In genomic region chr20:50404419-50405234, GRCh38 we compare ENCODE assay signal across 18 cellular contexts.
DNase-seq lines count a peak whose midpoint lies in the region; ATAC-seq and TF ChIP-seq lines count a peak whose summit lies in the region.
"Had no signal": no experiment of that assay in that cellular context is flagged by ENCODE, and none has a peak within 500 bp of the region (broad histone marks: within the 10 kb centered on the region; RNA-seq: fewer than 3 reads in every experiment).

No MANE protein-coding gene starts in this region.

- CTCF ChIA-PET in Calu3 (lab: Charles Lee), result no interaction called here

- H3K4me1 Mint-ChIP-seq in Calu3 (ENCODE audit: low read depth, unreplicated experiment), result peaks cover 24% of the 10 kb centered on the region

- WGBS in liver, result 71% methylated on average over 9 of the region's 9 CpGs

- ATAC-seq in left cardiac atrium (no peak), GM18873 (IDR thresholded peaks at IDR 0.05; ENCODE audit: low FRiP score, unreplicated experiment) (no peak), GM21786 (IDR thresholded peaks at IDR 0.05; ENCODE audit: unreplicated experiment) (no peak)
- ATAC-seq: Panc1 had no signal

- BruUV-seq in Calu3 (replicated peaks; lab: Mats Ljungman, UMichigan), result no TSS peak

- H3K36me3 ChIP-seq in right atrium auricular region, result no peaks in the 10 kb centered on the region
- H3K36me3 ChIP-seq in liver (ENCODE audit: control insufficient read depth in 4 of 4, insufficient read depth in 3 of 4, low read depth in 1 of 4, low read length in 3 of 4), result no peaks in the 10 kb centered on the region
- no peaks in the 10 kb centered on the region for H3K36me3 ChIP-seq in skeletal muscle tissue (ENCODE audit: control insufficient read depth in 3 of 3, insufficient read depth in 3 of 3, low read length in 3 of 3)
- H3K36me3 ChIP-seq: BLaER1 treated with 17β-estradiol and CSF1 and Interleukin-3, amounts not matched to agents 10 nM and 100 nM had no signal

- no peak overlapping the region for H3K4me3 Mint-ChIP-seq in Calu3 (ENCODE audit: low read depth, unreplicated experiment)

- no peaks in the 10 kb centered on the region for H3K36me3 Mint-ChIP-seq in Calu3 (ENCODE audit: insufficient read depth, unreplicated experiment)

- H3K27ac ChIP-seq in right atrium auricular region (peak overlapping the region; percentile 64 to 92), liver (ENCODE audit: low read depth in 1 of 2, low read length in 2 of 2) (peak overlapping the region; percentile 84 to 94), skeletal muscle tissue (ENCODE audit: low read depth, low read length) (peak overlapping the region; percentile 94)
- H3K27ac ChIP-seq: BLaER1 treated with 17β-estradiol and CSF1 and Interleukin-3, amounts not matched to agents 10 nM and 100 nM; KMS-11 had no signal

- peaks cover 33% of the 10 kb centered on the region for H3K27me3 Mint-ChIP-seq in Calu3 (ENCODE audit: unreplicated experiment)

- DNase-seq in right atrium auricular region (ENCODE audit: low spot score) (no peak), left cardiac atrium (no peak), NCI-H2107 treated with DMSO at 0.1 percent for 48 hours (lab: John Stamatoyannopoulos, UW; ENCODE audit: unreplicated experiment) (no peak), Calu3 (no peak)
- DNase-seq: DMS 273 treated with DMSO at 0.1 percent for 48 hours, GDM1, NCI-H1048, NCI-H1436 treated with DMSO at 0.1 percent for 48 hours, NCI-H2081, NCI-H510A, NCI-H82 had no signal

- H3K9me3 Mint-ChIP-seq in Calu3 (ENCODE audit: low read depth, unreplicated experiment), result no peaks in the 10 kb centered on the region

- intact Hi-C loops in left cardiac atrium (cut with DNase I), result no loop called here
- intact Hi-C loops in Calu3 (cut with micrococcal nuclease; ENCODE audit: unreplicated experiment), result loop anchor here (5.0 kb wide), 1 partner anchor 58 kb away; no protein-coding TSS in a partner anchor

- no peak for TF ChIP-seq RAD21 in liver (IDR thresholded peaks at IDR 0.05)

- H3K27ac Mint-ChIP-seq in Calu3 (ENCODE audit: unreplicated experiment), result no peak overlapping the region

- peak overlapping the region; percentile 21 to 35 for H3K9ac ChIP-seq in liver (ENCODE audit: low read depth in 1 of 2, low read length in 2 of 2)
- peak overlapping the region; percentile 47 to 61 (median 54) for H3K9ac ChIP-seq in skeletal muscle tissue (ENCODE audit: low read depth in 1 of 3, low read length in 3 of 3)
- H3K9ac ChIP-seq: BLaER1 treated with 17β-estradiol and CSF1 and Interleukin-3, amounts not matched to agents 10 nM and 100 nM; KMS-11 had no signal

- no peaks in the 10 kb centered on the region for H3K9me3 ChIP-seq in right atrium auricular region
- H3K9me3 ChIP-seq in liver (ENCODE audit: control insufficient read depth in 4 of 4, low read length in 3 of 4), result no peaks in the 10 kb centered on the region
- H3K9me3 ChIP-seq in skeletal muscle tissue (ENCODE audit: control insufficient read depth in 3 of 3, low read length in 3 of 3), result no peaks in the 10 kb centered on the region
- H3K9me3 ChIP-seq: BLaER1 treated with 17β-estradiol and CSF1 and Interleukin-3, amounts not matched to agents 10 nM and 100 nM had no signal

- TF ChIP-seq CTCF in right atrium auricular region (IDR thresholded peaks at IDR 0.05), result no peak
- TF ChIP-seq CTCF in liver (IDR thresholded peaks at IDR 0.05; ENCODE audit: low read depth, low read length, missing input control), result no peak
- no peak for TF ChIP-seq CTCF in Calu3 (IDR thresholded peaks at IDR 0.05; ENCODE audit: unreplicated experiment)

- H3K4me3 ChIP-seq in right atrium auricular region (no peak overlapping the region), liver (ENCODE audit: low read depth in 1 of 3, low read length in 3 of 3) (no peak overlapping the region), skeletal muscle tissue (ENCODE audit: low read length in 3 of 3) (peak overlapping the region in 1 of 3 donors; percentile 27)
- H3K4me3 ChIP-seq: BLaER1 treated with 17β-estradiol and CSF1 and Interleukin-3, amounts not matched to agents 10 nM and 100 nM had no signal

- peaks cover 2 to 58% of the 10 kb centered on the region in 2 donors for H3K4me1 ChIP-seq in right atrium auricular region
- peaks cover 19 to 86% (median 63%) of the 10 kb centered on the region in 4 donors for H3K4me1 ChIP-seq in liver (ENCODE audit: control insufficient read depth in 4 of 4, insufficient read depth in 4 of 4, low read length in 3 of 4)
- peaks cover 74 to 94% (median 82%) of the 10 kb centered on the region in 3 donors for H3K4me1 ChIP-seq in skeletal muscle tissue (ENCODE audit: control insufficient read depth in 3 of 3, insufficient read depth in 3 of 3, low read length in 3 of 3)

- no peaks in the 10 kb centered on the region for H3K27me3 ChIP-seq in right atrium auricular region
- no peaks in the 10 kb centered on the region for H3K27me3 ChIP-seq in liver (ENCODE audit: control insufficient read depth in 4 of 4, insufficient read depth in 4 of 4, low read length in 3 of 4)
- no peaks in the 10 kb centered on the region for H3K27me3 ChIP-seq in skeletal muscle tissue (ENCODE audit: control insufficient read depth in 3 of 3, insufficient read depth in 3 of 3, low read length in 3 of 3)
- H3K27me3 ChIP-seq: BLaER1 treated with 17β-estradiol and CSF1 and Interleukin-3, amounts not matched to agents 10 nM and 100 nM had no signal

TF ChIP-seq in liver, 16 proteins besides CTCF, POLR2A, EP300 and RAD21:
- no peak for TF ChIP-seq NR2F2 (IDR thresholded peaks at IDR 0.05)
- TF ChIP-seq YY1 (IDR thresholded peaks at IDR 0.05), result no peak
